ENCODE assay signal across 19 cellular contexts in genomic region chr1:203990118-203990517, GRCh38.
"Had no signal": no experiment of that assay in that cellular context is flagged by ENCODE, and none has a peak within 500 bp of the region (broad histone marks: within the 10 kb centered on the region; RNA-seq: fewer than 3 reads in every experiment).

No MANE protein-coding gene starts in this region.

- H3K27ac Mint-ChIP-seq: activated CD4-positive, alpha-beta memory T cell treated with anti-CD3 and anti-CD28 coated beads for 36 hours; activated naive CD8-positive, alpha-beta T cell treated with anti-CD3 and anti-CD28 coated beads for 36 hours; nephron; stimulated activated naive CD8-positive, alpha-beta T cell treated with anti-CD3 and anti-CD28 coated beads, Interleukin-15, Interleukin-2, amounts not matched to agents 100 ng/mL and 50 ng/mL, for 24 hours; T-helper 1 cell treated with Interleukin-12 subunit alpha and Interleukin-12 subunit beta and Interleukin-4 antibody, amounts not matched to agents 30 μg/mL and 1 μg/mL, for 36 hours had no signal

- H3K36me3 Mint-ChIP-seq: activated CD4-positive, alpha-beta memory T cell treated with anti-CD3 and anti-CD28 coated beads for 36 hours; activated naive CD8-positive, alpha-beta T cell treated with anti-CD3 and anti-CD28 coated beads for 36 hours had no signal

- H3K4me1 Mint-ChIP-seq: activated naive CD8-positive, alpha-beta T cell treated with anti-CD3 and anti-CD28 coated beads for 36 hours had no signal

- H3K9me3 Mint-ChIP-seq: activated CD4-positive, alpha-beta memory T cell treated with anti-CD3 and anti-CD28 coated beads for 36 hours; activated naive CD8-positive, alpha-beta T cell treated with anti-CD3 and anti-CD28 coated beads for 36 hours; nephron; stimulated activated naive CD8-positive, alpha-beta T cell treated with anti-CD3 and anti-CD28 coated beads, Interleukin-15, Interleukin-2, amounts not matched to agents 100 ng/mL and 50 ng/mL, for 24 hours; T-helper 1 cell treated with Interleukin-12 subunit alpha and Interleukin-12 subunit beta and Interleukin-4 antibody, amounts not matched to agents 30 μg/mL and 1 μg/mL, for 36 hours had no signal

- H3K27ac ChIP-seq: breast epithelium, esophagus muscularis mucosa, ovary had no signal

- H3K9me3 ChIP-seq: breast epithelium, esophagus muscularis mucosa, ovary had no signal

- H3K27me3 ChIP-seq: breast epithelium, ovary had no signal

- DNase-seq: activated CD4-positive, alpha-beta memory T cell treated with anti-CD3 and anti-CD28 coated beads for 36 hours; activated CD4-positive, CD25-positive, alpha-beta regulatory T cell treated with anti-CD3 and anti-CD28 coated beads, Interleukin-2, amount 50 U/mL, for 72 hours; activated gamma-delta T cell; activated naive CD8-positive, alpha-beta T cell treated with anti-CD3 and anti-CD28 coated beads for 36 hours; activated T-cell treated with anti-CD3 and anti-CD28 coated beads, Interleukin-2, amount 50 U/mL, for 48 hours; anterior cingulate cortex; dermis blood vessel endothelial cell; glutamatergic neuron; left cardiac atrium; mammary epithelial cell; ovary; stimulated activated CD4-positive, alpha-beta T cell treated with anti-CD3 and anti-CD28 coated beads, Interleukin-12 subunit alpha, Interleukin-12 subunit beta, amount 100 ng/mL, for 4 hours; stimulated activated CD4-positive, alpha-beta T cell treated with anti-CD3 and anti-CD28 coated beads, Interleukin-4, amount 100 ng/mL, for 1 hour; stimulated activated CD8-positive, alpha-beta memory T cell treated with anti-CD3 and anti-CD28 coated beads, Interleukin-4, amount 100 ng/mL, for 48 hours had no signal

- H3K4me3 ChIP-seq: breast epithelium, esophagus muscularis mucosa, ovary had no signal

- H3K4me3 Mint-ChIP-seq: activated CD4-positive, alpha-beta memory T cell treated with anti-CD3 and anti-CD28 coated beads for 36 hours; activated naive CD8-positive, alpha-beta T cell treated with anti-CD3 and anti-CD28 coated beads for 36 hours; nephron; stimulated activated naive CD8-positive, alpha-beta T cell treated with anti-CD3 and anti-CD28 coated beads, Interleukin-15, Interleukin-2, amounts not matched to agents 100 ng/mL and 50 ng/mL, for 24 hours; T-helper 1 cell treated with Interleukin-12 subunit alpha and Interleukin-12 subunit beta and Interleukin-4 antibody, amounts not matched to agents 30 μg/mL and 1 μg/mL, for 36 hours had no signal

- H3K36me3 ChIP-seq: breast epithelium, esophagus muscularis mucosa, ovary had no signal
